13 cellular contexts compared by ENCODE assay signal in the genomic region with DNA sequence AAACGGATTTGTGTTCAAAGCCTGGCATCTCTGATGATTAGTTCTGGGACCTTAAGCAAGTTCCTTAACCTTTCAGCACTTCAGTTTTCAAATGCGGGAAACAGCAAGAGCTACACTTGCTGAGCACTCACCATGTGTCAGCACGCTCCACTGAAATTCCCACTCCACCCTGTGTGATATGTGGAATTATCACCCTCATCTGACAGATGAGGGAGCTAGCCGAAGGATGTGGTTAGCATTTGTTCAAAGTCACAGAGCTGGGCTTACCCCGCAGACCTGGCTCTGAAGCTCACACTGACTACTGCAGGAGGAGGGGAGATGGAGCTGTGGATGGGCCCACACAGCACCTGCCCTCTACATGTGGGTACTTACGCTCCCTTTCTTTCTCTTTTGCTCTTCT. TPM values are rescaled to one million over a fixed set of nuclear protein-coding genes. Genes with fewer than 3 reads are reported as not detected.
DNase-seq lines count a peak whose midpoint lies in the region; ATAC-seq and TF ChIP-seq lines count a peak whose summit lies in the region.
"Had no signal": no experiment of that assay in that cellular context is flagged by ENCODE, and none has a peak within 500 bp of the region (broad histone marks: within the 10 kb centered on the region; RNA-seq: fewer than 3 reads in every experiment).

No MANE protein-coding gene starts in this region.

- peaks cover 60% of the 10 kb centered on the region for H3K36me3 Mint-ChIP-seq in activated CD8-positive, alpha-beta memory T cell treated with anti-CD3 and anti-CD28 coated beads, Interleukin-2, amount 10 ng/mL, durations not matched to agents 7 days and 5 days
- H3K36me3 Mint-ChIP-seq in activated CD4-positive, alpha-beta memory T cell treated with anti-CD3 and anti-CD28 coated beads, Interleukin-2, amount 10 ng/mL, durations not matched to agents 7 days and 5 days (ENCODE audit: low read depth) = peaks cover 80% of the 10 kb centered on the region
- peaks cover 76% of the 10 kb centered on the region for H3K36me3 Mint-ChIP-seq in activated naive CD8-positive, alpha-beta T cell treated with anti-CD3 and anti-CD28 coated beads, Interleukin-2, amount 50 U/mL, for 24 hours (ENCODE audit: low read depth)
- H3K36me3 Mint-ChIP-seq in stimulated activated naive B cell treated with anti-CD40 and anti-IgM and Interleukin-4, amounts not matched to agents 10 μg/mL and 1 μg/mL and 100 μg/mL, for 72 hours = peaks cover 14 to 18% of the 10 kb centered on the region in 2 donors
- H3K36me3 Mint-ChIP-seq: brain had no signal

- CTCF ChIA-PET in activated CD8-positive, alpha-beta memory T cell treated with anti-CD3 and anti-CD28 coated beads, Interleukin-2, amount 10 ng/mL, durations not matched to agents 7 days and 5 days (lab: Charles Lee) = interaction anchor here (0.6 to 1.4 kb wide), 7 partner anchors 9 to 164 kb away, joined by 3 to 5 read pairs (median 3); no protein-coding TSS in a partner anchor
- CTCF ChIA-PET in activated CD4-positive, alpha-beta memory T cell treated with anti-CD3 and anti-CD28 coated beads, Interleukin-2, amount 10 ng/mL, durations not matched to agents 7 days and 5 days (lab: Charles Lee) = interaction anchor here (0.7 to 2.0 kb wide), 8 partner anchors 11 to 163 kb away, joined by 3 to 8 read pairs (median 4); no protein-coding TSS in a partner anchor

- H3K36me3 ChIP-seq in ascending aorta = no peaks in the 10 kb centered on the region

- peak; percentile 42 for ATAC-seq in activated CD8-positive, alpha-beta memory T cell treated with anti-CD3 and anti-CD28 coated beads, Interleukin-2, amount 10 ng/mL, durations not matched to agents 7 days and 5 days
- no peak for ATAC-seq in activated naive CD8-positive, alpha-beta T cell treated with anti-CD3 and anti-CD28 coated beads, Interleukin-2, amount 50 U/mL, for 24 hours
- no peak for ATAC-seq in stimulated activated naive B cell treated with anti-CD40 and anti-IgM and Interleukin-4, amounts not matched to agents 10 μg/mL and 1 μg/mL and 100 μg/mL, for 72 hours (replicated peaks)
- no peak for ATAC-seq in GM18873 (IDR thresholded peaks at IDR 0.05; ENCODE audit: low FRiP score, unreplicated experiment)

- no peaks in the 10 kb centered on the region for H3K9me3 Mint-ChIP-seq in activated CD8-positive, alpha-beta memory T cell treated with anti-CD3 and anti-CD28 coated beads, Interleukin-2, amount 10 ng/mL, durations not matched to agents 7 days and 5 days (ENCODE audit: low read depth)
- H3K9me3 Mint-ChIP-seq in activated CD4-positive, alpha-beta memory T cell treated with anti-CD3 and anti-CD28 coated beads, Interleukin-2, amount 10 ng/mL, durations not matched to agents 7 days and 5 days = no peaks in the 10 kb centered on the region
- H3K9me3 Mint-ChIP-seq in activated naive CD8-positive, alpha-beta T cell treated with anti-CD3 and anti-CD28 coated beads, Interleukin-2, amount 50 U/mL, for 24 hours = no peaks in the 10 kb centered on the region
- peaks cover 0 to 3% of the 10 kb centered on the region in 2 donors for H3K9me3 Mint-ChIP-seq in stimulated activated naive B cell treated with anti-CD40 and anti-IgM and Interleukin-4, amounts not matched to agents 10 μg/mL and 1 μg/mL and 100 μg/mL, for 72 hours
- H3K9me3 Mint-ChIP-seq: brain had no signal

- no peaks in the 10 kb centered on the region for H3K27me3 ChIP-seq in ascending aorta

- no peak overlapping the region for H3K27ac ChIP-seq in ascending aorta

- POLR2A ChIA-PET in activated CD4-positive, alpha-beta memory T cell treated with anti-CD3 and anti-CD28 coated beads, Interleukin-2, amount 10 ng/mL, durations not matched to agents 7 days and 5 days (lab: Charles Lee) = interaction anchor here (0.7 to 6.7 kb wide), 19 partner anchors 8 to 406 kb away, joined by 3 to 114 read pairs (median 4); a partner anchor contains a TSS

- no peaks in the 10 kb centered on the region for H3K27me3 Mint-ChIP-seq in activated CD8-positive, alpha-beta memory T cell treated with anti-CD3 and anti-CD28 coated beads, Interleukin-2, amount 10 ng/mL, durations not matched to agents 7 days and 5 days
- no peaks in the 10 kb centered on the region for H3K27me3 Mint-ChIP-seq in activated CD4-positive, alpha-beta memory T cell treated with anti-CD3 and anti-CD28 coated beads, Interleukin-2, amount 10 ng/mL, durations not matched to agents 7 days and 5 days
- no peaks in the 10 kb centered on the region for H3K27me3 Mint-ChIP-seq in activated naive CD8-positive, alpha-beta T cell treated with anti-CD3 and anti-CD28 coated beads, Interleukin-2, amount 50 U/mL, for 24 hours
- H3K27me3 Mint-ChIP-seq in stimulated activated naive B cell treated with anti-CD40 and anti-IgM and Interleukin-4, amounts not matched to agents 10 μg/mL and 1 μg/mL and 100 μg/mL, for 72 hours = no peaks in the 10 kb centered on the region

- peaks cover 92% of the 10 kb centered on the region for H3K4me1 Mint-ChIP-seq in activated CD8-positive, alpha-beta memory T cell treated with anti-CD3 and anti-CD28 coated beads, Interleukin-2, amount 10 ng/mL, durations not matched to agents 7 days and 5 days
- H3K4me1 Mint-ChIP-seq in activated CD4-positive, alpha-beta memory T cell treated with anti-CD3 and anti-CD28 coated beads, Interleukin-2, amount 10 ng/mL, durations not matched to agents 7 days and 5 days = peaks cover 92% of the 10 kb centered on the region
- H3K4me1 Mint-ChIP-seq in activated naive CD8-positive, alpha-beta T cell treated with anti-CD3 and anti-CD28 coated beads, Interleukin-2, amount 50 U/mL, for 24 hours = peaks cover 100% of the 10 kb centered on the region
- H3K4me1 Mint-ChIP-seq in stimulated activated naive B cell treated with anti-CD40 and anti-IgM and Interleukin-4, amounts not matched to agents 10 μg/mL and 1 μg/mL and 100 μg/mL, for 72 hours = peaks cover 55 to 82% of the 10 kb centered on the region in 2 donors

- H3K9me3 ChIP-seq in ascending aorta = no peaks in the 10 kb centered on the region

- H3K4me1 ChIP-seq in ascending aorta = no peaks in the 10 kb centered on the region

- peak; percentile 71 for DNase-seq in activated CD8-positive, alpha-beta memory T cell treated with anti-CD3 and anti-CD28 coated beads, Interleukin-2, amount 10 ng/mL, durations not matched to agents 7 days and 5 days
- no peak for DNase-seq in activated CD8-positive, alpha-beta memory T cell treated with anti-CD3 and anti-CD28 coated beads for 24 hours
- DNase-seq in activated CD4-positive, alpha-beta memory T cell treated with anti-CD3 and anti-CD28 coated beads, Interleukin-2, amount 10 ng/mL, durations not matched to agents 7 days and 5 days = peak; percentile 63
- peak; percentile 33 for DNase-seq in activated naive CD8-positive, alpha-beta T cell treated with anti-CD3 and anti-CD28 coated beads, Interleukin-2, amount 50 U/mL, for 24 hours
- no peak for DNase-seq in stimulated activated naive B cell treated with anti-CD40 and anti-IgM and Interleukin-4, amounts not matched to agents 10 μg/mL and 1 μg/mL and 100 μg/mL, for 72 hours
- DNase-seq in ascending aorta (ENCODE audit: low spot score in 2 of 2) = no peak
- no peak for DNase-seq in NCI-H1105 (lab: John Stamatoyannopoulos, UW)
- DNase-seq: Calu3, hypothalamus, MM.1S, NCI-H2107 had no signal

- peak overlapping the region; percentile 58 for H3K4me3 Mint-ChIP-seq in activated CD8-positive, alpha-beta memory T cell treated with anti-CD3 and anti-CD28 coated beads, Interleukin-2, amount 10 ng/mL, durations not matched to agents 7 days and 5 days
- H3K4me3 Mint-ChIP-seq in activated CD4-positive, alpha-beta memory T cell treated with anti-CD3 and anti-CD28 coated beads, Interleukin-2, amount 10 ng/mL, durations not matched to agents 7 days and 5 days = peak overlapping the region; percentile 67
- H3K4me3 Mint-ChIP-seq in activated naive CD8-positive, alpha-beta T cell treated with anti-CD3 and anti-CD28 coated beads, Interleukin-2, amount 50 U/mL, for 24 hours = peak overlapping the region; percentile 2
- H3K4me3 Mint-ChIP-seq in stimulated activated naive B cell treated with anti-CD40 and anti-IgM and Interleukin-4, amounts not matched to agents 10 μg/mL and 1 μg/mL and 100 μg/mL, for 72 hours = no peak overlapping the region
- H3K4me3 Mint-ChIP-seq: brain had no signal

- H3K4me3 ChIP-seq in ascending aorta = no peak overlapping the region

- no peak for TF ChIP-seq CTCF in ascending aorta (IDR thresholded peaks at IDR 0.05)

- peak overlapping the region; percentile 89 for H3K27ac Mint-ChIP-seq in activated CD8-positive, alpha-beta memory T cell treated with anti-CD3 and anti-CD28 coated beads, Interleukin-2, amount 10 ng/mL, durations not matched to agents 7 days and 5 days
- H3K27ac Mint-ChIP-seq in activated CD4-positive, alpha-beta memory T cell treated with anti-CD3 and anti-CD28 coated beads, Interleukin-2, amount 10 ng/mL, durations not matched to agents 7 days and 5 days = peak overlapping the region; percentile 89
- peak overlapping the region; percentile 88 for H3K27ac Mint-ChIP-seq in activated naive CD8-positive, alpha-beta T cell treated with anti-CD3 and anti-CD28 coated beads, Interleukin-2, amount 50 U/mL, for 24 hours
- H3K27ac Mint-ChIP-seq in stimulated activated naive B cell treated with anti-CD40 and anti-IgM and Interleukin-4, amounts not matched to agents 10 μg/mL and 1 μg/mL and 100 μg/mL, for 72 hours = peak overlapping the region; percentile 49
- H3K27ac Mint-ChIP-seq: brain had no signal

- intact Hi-C loops in ascending aorta (cut with DNase I) = no loop called here

RNA-seq across cellular contexts. Expression of a gene that starts 29.1 kb away (rescaled TPM):
- 10 to 100 TPM; 23.8 to 54.0 TPM for total RNA-seq in activated CD8-positive, alpha-beta memory T cell treated with anti-CD3 and anti-CD28 coated beads, Interleukin-2, amount 10 ng/mL, durations not matched to agents 7 days and 5 days
- total RNA-seq in activated CD4-positive, alpha-beta memory T cell treated with anti-CD3 and anti-CD28 coated beads, Interleukin-2, amount 10 ng/mL, durations not matched to agents 7 days and 5 days = 10 to 100 TPM; 75.5 to 76.0 TPM
- not detected for total RNA-seq in ascending aorta
- total RNA-seq: Calu3 had no signal

Comparison
In these comparisons a context has a peak if more than half of its experiments do, and no peak if none do; other contexts are left out.
1. DNase-seq: peak in activated CD8-positive, alpha-beta memory T cell treated with anti-CD3 and anti-CD28 coated beads, Interleukin-2, amount 10 ng/mL, durations not matched to agents 7 days and 5 days (single experiment), activated CD4-positive, alpha-beta memory T cell treated with anti-CD3 and anti-CD28 coated beads, Interleukin-2, amount 10 ng/mL, durations not matched to agents 7 days and 5 days (single experiment) and activated naive CD8-positive, alpha-beta T cell treated with anti-CD3 and anti-CD28 coated beads, Interleukin-2, amount 50 U/mL, for 24 hours (single experiment); none in activated CD8-positive, alpha-beta memory T cell treated with anti-CD3 and anti-CD28 coated beads for 24 hours (single experiment), stimulated activated naive B cell treated with anti-CD40 and anti-IgM and Interleukin-4, amounts not matched to agents 10 μg/mL and 1 μg/mL and 100 μg/mL, for 72 hours (single experiment), ascending aorta (0 of 2) and NCI-H1105 (single experiment).
2. H3K4me3 Mint-ChIP-seq: peak in activated CD8-positive, alpha-beta memory T cell treated with anti-CD3 and anti-CD28 coated beads, Interleukin-2, amount 10 ng/mL, durations not matched to agents 7 days and 5 days (single experiment), activated CD4-positive, alpha-beta memory T cell treated with anti-CD3 and anti-CD28 coated beads, Interleukin-2, amount 10 ng/mL, durations not matched to agents 7 days and 5 days (single experiment) and activated naive CD8-positive, alpha-beta T cell treated with anti-CD3 and anti-CD28 coated beads, Interleukin-2, amount 50 U/mL, for 24 hours (single experiment); none in stimulated activated naive B cell treated with anti-CD40 and anti-IgM and Interleukin-4, amounts not matched to agents 10 μg/mL and 1 μg/mL and 100 μg/mL, for 72 hours (0 of 2).
3. RNA of a gene that starts 29.1 kb away (total RNA-seq): 75.5 to 76.0 TPM in activated CD4-positive, alpha-beta memory T cell treated with anti-CD3 and anti-CD28 coated beads, Interleukin-2, amount 10 ng/mL, durations not matched to agents 7 days and 5 days and 23.8 to 54.0 TPM in activated CD8-positive, alpha-beta memory T cell treated with anti-CD3 and anti-CD28 coated beads, Interleukin-2, amount 10 ng/mL, durations not matched to agents 7 days and 5 days; not detected in ascending aorta (single experiment); every median in the first group is over 10 times any median in the second.
4. Peak in every context shown above with its lines, with median percentiles within 50 percentile points of each other: H3K27ac Mint-ChIP-seq.